Comparison of ENCODE assay signal across 23 cellular contexts in the genomic region with DNA sequence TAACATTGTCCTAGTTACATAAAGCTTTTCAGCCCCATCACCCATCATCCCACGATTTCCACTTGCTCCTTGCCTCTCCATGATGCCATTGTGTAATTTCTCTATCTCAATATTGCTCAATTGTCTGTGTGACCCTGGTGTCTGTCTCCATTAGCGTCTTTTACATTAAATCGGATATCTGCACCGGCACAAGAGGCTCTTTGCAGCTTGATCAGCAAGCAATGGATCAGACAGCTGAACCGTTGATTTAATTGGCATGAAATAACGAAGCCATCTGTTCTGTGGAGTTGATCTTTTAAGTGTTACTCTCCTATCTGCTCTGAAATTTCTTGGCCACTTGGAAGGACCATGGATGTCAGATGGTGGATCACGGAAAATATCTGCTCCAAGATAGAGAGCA.
DNase-seq lines count a peak whose midpoint lies in the region; ATAC-seq, FAIRE-seq and TF ChIP-seq lines count a peak whose summit lies in the region.
"Had no signal": no experiment of that assay in that cellular context is flagged by ENCODE, and none has a peak within 500 bp of the region (broad histone marks: within the 10 kb centered on the region; RNA-seq: fewer than 3 reads in every experiment).

No MANE protein-coding gene starts in this region.

- ATAC-seq in HepG2 (no peak), right lobe of liver (no peak), GM18858 (IDR thresholded peaks at IDR 0.05; ENCODE audit: unreplicated experiment) (no peak), GM18520 (IDR thresholded peaks at IDR 0.05; ENCODE audit: unreplicated experiment) (no peak)
- ATAC-seq: GM12878, GM23338, HCT116 had no signal

- FAIRE-seq in HepG2 (lab: Jason Lieb, UNC) = no peak
- FAIRE-seq: A204.1, GM12878, GM19239 had no signal

- H3K79me2 ChIP-seq in HepG2 (ENCODE audit: insufficient read depth, low read length) = no peaks in the 10 kb centered on the region

- CTCF ChIA-PET in HepG2 (lab: Yijun Ruan, JAX; ENCODE audit: low intra/inter-chr PET ratio, low total read pairs) = no interaction called here
- CTCF ChIA-PET in HEK293T (lab: Yijun Ruan, JAX) = no interaction called here

- TF ChIP-seq EP300 in HepG2 (IDR thresholded peaks at IDR 0.05; ENCODE audit: low read depth in 2 of 2, low read length in 2 of 2) (no peak), HepG2 (CRISPR knock-in tag; IDR thresholded peaks at IDR 0.05; ENCODE audit: borderline replicate concordance) (no peak)

- H3K4me1 ChIP-seq in HepG2 (ENCODE audit: insufficient read depth, low read length) (no peaks in the 10 kb centered on the region), right lobe of liver (no peaks in the 10 kb centered on the region)

- H2AFZ ChIP-seq in HepG2 (ENCODE audit: low read length) = no peak overlapping the region
- H2AFZ ChIP-seq: GM23338 had no signal

- no peak overlapping the region for H3K9ac ChIP-seq in HepG2 (ENCODE audit: insufficient read depth, low read depth, low read length)

- H3K4me3 ChIP-seq in HepG2 (replicated peaks in 1 of 3; ENCODE audit: insufficient read depth in 1 of 3, low read depth in 2 of 3, low read length in 3 of 3) (no peak overlapping the region), right lobe of liver (no peak overlapping the region)
- H3K4me3 ChIP-seq: GM12878, GM23338 had no signal

- no peak for DNase-seq in HepG2 (ENCODE audit: low spot score)
- no peak for DNase-seq in right lobe of liver
- DNase-seq in NCI-H82 treated with DMSO at 0.1 percent for 48 hours (lab: John Stamatoyannopoulos, UW; ENCODE audit: unreplicated experiment) = peak; percentile 93
- DNase-seq in glutamatergic neuron = no peak
- DNase-seq in HEK293T (ENCODE audit: extremely low spot score) = no peak
- DNase-seq: C1 segment of cervical spinal cord; Calu3; CD4-positive, alpha-beta memory T cell; COR-L47; DMS 273 treated with DMSO at 0.1 percent for 48 hours; DMS79; EL; GDM1; H9; HFFc6 had no signal

- H3K27ac Mint-ChIP-seq in glutamatergic neuron (ENCODE audit: unreplicated experiment) = peak overlapping the region; percentile 5
- H3K27ac Mint-ChIP-seq: CD4-positive, alpha-beta memory T cell; GM23338; HFFc6 had no signal

- no peak for TF ChIP-seq POLR2A in HepG2 (IDR thresholded peaks at IDR 0.05; ENCODE audit: insufficient read depth in 1 of 2, low read depth in 2 of 2, low read length in 2 of 2)
- no peak for TF ChIP-seq POLR2A in right lobe of liver (IDR thresholded peaks at IDR 0.05)

- H4K20me1 ChIP-seq in HepG2 (ENCODE audit: insufficient read depth, low read length) = no peaks in the 10 kb centered on the region

- 21% methylated on average over 7 of the region's 7 CpGs for WGBS in HepG2 (ENCODE audit: low lambda C conversion rate)
- WGBS in right lobe of liver (ENCODE audit: insufficient coverage, low coverage, low lambda C conversion rate, missing lambda C conversion rate) = 40% methylated on average over 7 of the region's 7 CpGs

- H3K9me3 Mint-ChIP-seq in glutamatergic neuron (ENCODE audit: unreplicated experiment) = peaks cover 1% of the 10 kb centered on the region

- H3K27ac ChIP-seq in HepG2 (ENCODE audit: extremely low read length, insufficient read depth, low read length) = no peak overlapping the region
- no peak overlapping the region for H3K27ac ChIP-seq in right lobe of liver
- H3K27ac ChIP-seq: 22Rv1 had no signal

- peaks cover 4% of the 10 kb centered on the region for H3K4me1 Mint-ChIP-seq in glutamatergic neuron (ENCODE audit: low read depth, unreplicated experiment)
- H3K4me1 Mint-ChIP-seq: CD4-positive, alpha-beta memory T cell had no signal

- H3K27me3 Mint-ChIP-seq in glutamatergic neuron (ENCODE audit: unreplicated experiment) = peaks cover 2% of the 10 kb centered on the region

- H3K27me3 ChIP-seq in HepG2 (ENCODE audit: control insufficient read depth in 1 of 2, insufficient read depth in 2 of 2, low read length in 2 of 2) (peaks cover 0 to 3% of the 10 kb centered on the region in 2 experiments; a peak in 1 of 5 replicates), right lobe of liver (no peaks in the 10 kb centered on the region)

- TF ChIP-seq CTCF in HepG2 (CRISPR knock-in tag; IDR thresholded peaks at IDR 0.05) = no peak
- no peak for TF ChIP-seq CTCF in right lobe of liver (IDR thresholded peaks at IDR 0.05)
- no peak for TF ChIP-seq CTCF in glutamatergic neuron (IDR thresholded peaks at IDR 0.05; ENCODE audit: partially characterized antibody, unreplicated experiment)

- intact Hi-C loops in HepG2 (cut with micrococcal nuclease; ENCODE audit: unreplicated experiment) = no loop called here
- intact Hi-C loops in right lobe of liver (cut with DNase I) = no loop called here

- in situ Hi-C loops in HepG2 (cut with HindIII; ENCODE audit: extremely low pct_ligation_motif_present, low pct_unique_long_range_greater_than_20kb) = no loop called here

- no peaks in the 10 kb centered on the region for H3K9me3 ChIP-seq in HepG2 (ENCODE audit: low read length)
- H3K9me3 ChIP-seq in right lobe of liver = no peaks in the 10 kb centered on the region

- H3K36me3 ChIP-seq in HepG2 (replicated peaks in 1 of 2; ENCODE audit: control insufficient read depth in 1 of 2, insufficient read depth in 2 of 2, low read length in 2 of 2) (no peaks in the 10 kb centered on the region), right lobe of liver (no peaks in the 10 kb centered on the region)

- no peaks in the 10 kb centered on the region for H3K36me3 Mint-ChIP-seq in glutamatergic neuron (ENCODE audit: unreplicated experiment)
- H3K36me3 Mint-ChIP-seq: CD4-positive, alpha-beta memory T cell had no signal

- TF ChIP-seq RAD21 in HepG2 (CRISPR knock-in tag; IDR thresholded peaks at IDR 0.05) = no peak

- POLR2A ChIA-PET in HepG2 (lab: Yijun Ruan, JAX) = no interaction called here
- POLR2A ChIA-PET in HEK293T (lab: Yijun Ruan, JAX) = no interaction called here

- BruUV-seq in HepG2 (replicated peaks; lab: Mats Ljungman, UMichigan) = no TSS peak

- no peak overlapping the region for H3K4me2 ChIP-seq in HepG2 (ENCODE audit: low read depth, low read length)
- H3K4me2 ChIP-seq: GM23338 had no signal

- no peak overlapping the region for H3K4me3 Mint-ChIP-seq in glutamatergic neuron (ENCODE audit: unreplicated experiment)
- H3K4me3 Mint-ChIP-seq: CD4-positive, alpha-beta memory T cell; GM23338; H9; HFFc6 had no signal

TF ChIP-seq in HEK293T, 16 proteins besides CTCF, POLR2A, EP300 and RAD21:
- TF ChIP-seq SUZ12 (IDR thresholded peaks at IDR 0.05) (no peak), ZNF384 (IDR thresholded peaks at IDR 0.05) (no peak), NFRKB (IDR thresholded peaks at IDR 0.05) (no peak), L3MBTL2 (conservative IDR thresholded peaks at IDR 0.05) (no peak), FOXA1 (IDR thresholded peaks at IDR 0.05) (no peak), LEF1 (IDR thresholded peaks at IDR 0.05; ENCODE audit: borderline replicate concordance) (no peak), FOXM1 (IDR thresholded peaks at IDR 0.05; ENCODE audit: borderline replicate concordance) (no peak), TARDBP (IDR thresholded peaks at IDR 0.05) (no peak), BHLHE40 (IDR thresholded peaks at IDR 0.05; ENCODE audit: borderline replicate concordance) (no peak), SP1 (IDR thresholded peaks at IDR 0.05) (no peak)
- TF ChIP-seq, protein P1, sequence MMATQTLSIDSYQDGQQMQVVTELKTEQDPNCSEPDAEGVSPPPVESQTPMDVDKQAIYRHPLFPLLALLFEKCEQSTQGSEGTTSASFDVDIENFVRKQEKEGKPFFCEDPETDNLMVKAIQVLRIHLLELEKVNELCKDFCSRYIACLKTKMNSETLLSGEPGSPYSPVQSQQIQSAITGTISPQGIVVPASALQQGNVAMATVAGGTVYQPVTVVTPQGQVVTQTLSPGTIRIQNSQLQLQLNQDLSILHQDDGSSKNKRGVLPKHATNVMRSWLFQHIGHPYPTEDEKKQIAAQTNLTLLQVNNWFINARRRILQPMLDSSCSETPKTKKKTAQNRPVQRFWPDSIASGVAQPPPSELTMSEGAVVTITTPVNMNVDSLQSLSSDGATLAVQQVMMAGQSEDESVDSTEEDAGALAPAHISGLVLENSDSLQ (IDR thresholded peaks at IDR 0.05) = no peak
